In genomic region chr9:136942881-136943230, GRCh38 we compare ENCODE assay signal across 1 cellular context.
TF ChIP-seq lines count a peak whose summit lies in the region.

No MANE protein-coding gene starts in this region.

TF ChIP-seq in H1, 55 proteins besides CTCF, POLR2A, EP300 and RAD21:
- no peak for TF ChIP-seq TAF7 (optimal IDR thresholded peaks at IDR 0.05; ENCODE audit: borderline replicate concordance, low read depth, low read length)
- no peak for TF ChIP-seq CHD1 (IDR thresholded peaks at IDR 0.05; ENCODE audit: low read depth, low read length)
- TF ChIP-seq ATF3 (IDR thresholded peaks at IDR 0.05; ENCODE audit: insufficient read depth, low read depth, low read length): no peak
- no peak for TF ChIP-seq JUND (IDR thresholded peaks at IDR 0.05; ENCODE audit: low read length)
- no peak for TF ChIP-seq TBP (IDR thresholded peaks at IDR 0.05; ENCODE audit: low read depth, low read length)
- TF ChIP-seq RNF2 (IDR thresholded peaks at IDR 0.05; ENCODE audit: borderline replicate concordance, low read depth, low read length, missing control alignments, poor library complexity, severe bottlenecking): no peak
